In genomic region chr6:164188861-164189260, GRCh38 we compare ENCODE assay signal across 33 cellular contexts.
"Had no signal": no experiment of that assay in that cellular context is flagged by ENCODE, and none has a peak within 500 bp of the region (broad histone marks: within the 10 kb centered on the region; RNA-seq: fewer than 3 reads in every experiment).

No MANE protein-coding gene starts in this region.

- FAIRE-seq: astrocyte, bronchial epithelial cell had no signal

- H3K36me3 ChIP-seq: adrenal gland, ascending aorta, brain microvascular endothelial cell, breast epithelium, cardiac muscle cell had no signal

- H3K4me1 ChIP-seq: adrenal gland, ascending aorta, body of pancreas, breast epithelium had no signal

- H3K27ac ChIP-seq: adrenal gland, ascending aorta, body of pancreas, brain microvascular endothelial cell, breast epithelium, cardiac muscle cell had no signal

- H3K4me3 ChIP-seq: adrenal gland, ascending aorta, body of pancreas, breast epithelium, cardiac muscle cell had no signal

- H3K27me3 ChIP-seq: adrenal gland, ascending aorta, body of pancreas, brain microvascular endothelial cell, breast epithelium, cardiac muscle cell had no signal

- ATAC-seq: activated naive CD4-positive, alpha-beta T cell treated with anti-CD3 and anti-CD28 coated beads, Interleukin-2, amount 50 U/mL, for 72 hours; activated naive CD8-positive, alpha-beta T cell treated with anti-CD3 and anti-CD28 coated beads, Interleukin-2, amount 50 U/mL, for 24 hours; activated T-cell treated with anti-CD3 and anti-CD28 coated beads, Interleukin-2, amount 50 U/mL, for 4 hours; activated T-cell treated with anti-CD3 and anti-CD28 coated beads, Interleukin-2, amount 50 U/mL, for 72 hours; activated T-helper 17 cell treated with anti-CD3 and anti-CD28 coated beads, Interleukin-2, amount 50 U/mL, for 72 hours; body of pancreas had no signal

- DNase-seq: activated effector memory CD4-positive, alpha-beta T cell treated with anti-CD3 and anti-CD28 coated beads, Interleukin-2, amount 50 U/mL, for 16 hours; activated effector memory CD4-positive, alpha-beta T cell treated with Interleukin-2 at 50 U/mL for 16 hours; activated gamma-delta T cell; activated gamma-delta T cell treated with Interleukin-2 at 50 U/mL for 16 hours; activated naive CD4-positive, alpha-beta T cell; activated naive CD4-positive, alpha-beta T cell treated with anti-CD3 and anti-CD28 coated beads for 36 hours; activated naive CD4-positive, alpha-beta T cell treated with anti-CD3 and anti-CD28 coated beads, Interleukin-2, amount 10 ng/mL, durations not matched to agents 7 days and 5 days; activated naive CD4-positive, alpha-beta T cell treated with anti-CD3 and anti-CD28 coated beads, Interleukin-2, amount 50 U/mL, for 16 hours; activated naive CD4-positive, alpha-beta T cell treated with Interleukin-2 at 50 U/mL for 16 hours; activated naive CD8-positive, alpha-beta T cell treated with anti-CD3 and anti-CD28 coated beads for 36 hours; activated naive CD8-positive, alpha-beta T cell treated with anti-CD3 and anti-CD28 coated beads, Interleukin-2, amount 10 ng/mL, durations not matched to agents 7 days and 5 days; activated naive CD8-positive, alpha-beta T cell treated with anti-CD3 and anti-CD28 coated beads, Interleukin-2, amount 50 U/mL, for 24 hours; activated T-cell treated with anti-CD3 and anti-CD28 coated beads, Interleukin-2, amount 50 U/mL, for 24 hours; activated T-cell treated with anti-CD3 and anti-CD28 coated beads, Interleukin-2, amount 50 U/mL, for 4 hours; activated T-cell treated with anti-CD3 and anti-CD28 coated beads, Interleukin-2, amount 50 U/mL, for 48 hours; activated T-cell treated with anti-CD3 and anti-CD28 coated beads, Interleukin-2, amount 50 U/mL, for 72 hours; adrenal gland; amniotic stem cell; amygdala; anterior cingulate cortex; aorta; body of pancreas; brain microvascular endothelial cell; caudate nucleus; central memory CD4-positive, alpha-beta T cell; cerebellar nuclear complex had no signal

- H3K9me3 ChIP-seq: adrenal gland, ascending aorta, body of pancreas, breast epithelium had no signal
